In genomic region chr22:17375914-17376614, GRCh38 we compare ENCODE assay signal across 19 cellular contexts. TPM values are rescaled to one million over a fixed set of nuclear protein-coding genes. Genes with fewer than 3 reads are reported as not detected.
DNase-seq lines count a peak whose midpoint lies in the region; ATAC-seq, FAIRE-seq and TF ChIP-seq lines count a peak whose summit lies in the region.
"Had no signal": no experiment of that assay in that cellular context is flagged by ENCODE, and none has a peak within 500 bp of the region (broad histone marks: within the 10 kb centered on the region; RNA-seq: fewer than 3 reads in every experiment).

No MANE protein-coding gene starts in this region.

- H2AFZ ChIP-seq in DND-41 (ENCODE audit: low read depth, low read length): no peak overlapping the region
- H2AFZ ChIP-seq in K562 (ENCODE audit: low read depth, low read length): no peak overlapping the region
- no peak overlapping the region for H2AFZ ChIP-seq in neural progenitor cell (replicated peaks)

- TF ChIP-seq CTCF in DND-41 (IDR thresholded peaks at IDR 0.05; ENCODE audit: borderline replicate concordance, extremely low read depth, low read length, poor library complexity, severe bottlenecking) (no peak), K562 (IDR thresholded peaks at IDR 0.05 in 2 of 3, conservative IDR thresholded peaks at IDR 0.05 in 1 of 3; ENCODE audit: insufficient read depth in 2 of 3, low read depth in 1 of 3, low read length in 3 of 3) (no peak), neural progenitor cell (IDR thresholded peaks at IDR 0.05) (no peak), uterus (IDR thresholded peaks at IDR 0.05) (no peak), brain microvascular endothelial cell (IDR thresholded peaks at IDR 0.05; ENCODE audit: low read depth, low read length, missing control alignments) (no peak)

- no peaks in the 10 kb centered on the region for H3K9me1 ChIP-seq in K562 (ENCODE audit: control insufficient read depth, insufficient read depth, low read length)

- H3K9me3 Mint-ChIP-seq in neural progenitor cell: no peaks in the 10 kb centered on the region

- no peak for TF ChIP-seq RAD21 in K562 (CRISPR knock-in tag; conservative IDR thresholded peaks at IDR 0.05 in 1 of 2, IDR thresholded peaks at IDR 0.05 in 1 of 2)

- H3K36me3 Mint-ChIP-seq in neural progenitor cell: no peaks in the 10 kb centered on the region

- H3K9me3 ChIP-seq in DND-41 (ENCODE audit: insufficient read depth, low read length, severe bottlenecking) (no peaks in the 10 kb centered on the region), K562 (replicated peaks; ENCODE audit: control insufficient read depth, insufficient read depth, low read depth, low read length) (no peaks in the 10 kb centered on the region), neural progenitor cell (ENCODE audit: low read depth) (no peaks in the 10 kb centered on the region), uterus (no peaks in the 10 kb centered on the region)
- H3K9me3 ChIP-seq: Peyer's patch had no signal

- H4K20me1 ChIP-seq in DND-41 (ENCODE audit: insufficient read depth, low read length) (no peaks in the 10 kb centered on the region), K562 (replicated peaks; ENCODE audit: control insufficient read depth, insufficient read depth, low read length) (no peaks in the 10 kb centered on the region), neural progenitor cell (ENCODE audit: low read depth) (peaks cover 99% of the 10 kb centered on the region)

- no peak for TF ChIP-seq POLR2A in K562 (conservative IDR thresholded peaks at IDR 0.05)
- TF ChIP-seq POLR2A in uterus (IDR thresholded peaks at IDR 0.05): no peak

- POLR2A ChIA-PET in K562 (lab: Yijun Ruan, JAX): interaction anchor here (0.6 to 0.7 kb wide), 2 partner anchors 9 to 10 kb away, joined by 3 read pairs; no protein-coding TSS in a partner anchor

- 13% methylated on average over 11 of the region's 11 CpGs for WGBS in K562 (ENCODE audit: insufficient coverage, low coverage, missing lambda C conversion rate)

- peaks cover 78% of the 10 kb centered on the region for H3F3A ChIP-seq in neural progenitor cell (ENCODE audit: low read depth)

- peak overlapping the region; percentile 74 for H3K27ac Mint-ChIP-seq in neural progenitor cell

- CTCF ChIA-PET in K562 (lab: Yijun Ruan, JAX; ENCODE audit: low intra/inter-chr PET ratio): no interaction called here

- H3K36me3 ChIP-seq in DND-41 (ENCODE audit: insufficient read depth, low read length) (no peaks in the 10 kb centered on the region), K562 (ENCODE audit: control insufficient read depth, insufficient read depth, low read length) (no peaks in the 10 kb centered on the region), neural progenitor cell (no peaks in the 10 kb centered on the region), uterus (no peaks in the 10 kb centered on the region), brain microvascular endothelial cell (replicated peaks) (no peaks in the 10 kb centered on the region)
- H3K36me3 ChIP-seq: Peyer's patch had no signal

- H3K27ac ChIP-seq in DND-41 (ENCODE audit: low read length) (no peak overlapping the region), K562 (ENCODE audit: extremely low read depth, low read depth, low read length) (no peak overlapping the region), neural progenitor cell (peak overlapping the region; percentile 55), uterus (no peak overlapping the region), brain microvascular endothelial cell (no peak overlapping the region)
- H3K27ac ChIP-seq: Peyer's patch had no signal

- no peaks in the 10 kb centered on the region for H3K4me1 ChIP-seq in DND-41 (ENCODE audit: insufficient read depth, low read length)
- H3K4me1 ChIP-seq in K562 (replicated peaks in 1 of 2; ENCODE audit: control insufficient read depth in 2 of 2, insufficient read depth in 2 of 2, low read length in 2 of 2): no peaks in the 10 kb centered on the region
- peaks cover 73% of the 10 kb centered on the region for H3K4me1 ChIP-seq in neural progenitor cell
- no peaks in the 10 kb centered on the region for H3K4me1 ChIP-seq in uterus
- H3K4me1 ChIP-seq: Peyer's patch had no signal

- H3K4me2 ChIP-seq in DND-41 (ENCODE audit: insufficient read depth, low read length): no peak overlapping the region
- H3K4me2 ChIP-seq in K562 (ENCODE audit: insufficient read depth, low read length): no peak overlapping the region
- peak overlapping the region; percentile 40 for H3K4me2 ChIP-seq in neural progenitor cell

- H3K27me3 ChIP-seq in DND-41 (ENCODE audit: insufficient read depth, low read length, poor library complexity) (peaks cover 14% of the 10 kb centered on the region), K562 (ENCODE audit: control insufficient read depth in 2 of 2, insufficient read depth in 2 of 2, low read length in 2 of 2) (peaks cover 22 to 30% of the 10 kb centered on the region in 2 experiments; a peak in 4 of 5 replicates), neural progenitor cell (no peaks in the 10 kb centered on the region), uterus (peaks cover 0 to 25% of the 10 kb centered on the region in 2 donors), brain microvascular endothelial cell (replicated peaks) (peaks cover 14% of the 10 kb centered on the region)
- H3K27me3 ChIP-seq: Peyer's patch had no signal

- H3K4me3 ChIP-seq in DND-41 (ENCODE audit: low read depth in 1 of 2, low read length in 2 of 2) (no peak overlapping the region), K562 (no peak overlapping the region), neural progenitor cell (no peak overlapping the region), uterus (no peak overlapping the region), brain microvascular endothelial cell (ENCODE audit: low read depth, low read length) (no peak overlapping the region)
- H3K4me3 ChIP-seq: Peyer's patch had no signal

- FAIRE-seq in K562 (lab: Jason Lieb, UNC): no peak

- peak; percentile 12; the same call in 1 of the 3 replicates for ATAC-seq in DND-41 (ENCODE audit: insufficient read depth, low read depth)
- ATAC-seq in K562: peak; percentile 17; the same call in 1 of the 3 replicates
- peak; percentile 30 for ATAC-seq in left ventricle myocardium superior

- no peaks in the 10 kb centered on the region for H3K79me2 ChIP-seq in DND-41 (ENCODE audit: insufficient read depth, low read length)
- no peaks in the 10 kb centered on the region for H3K79me2 ChIP-seq in K562 (ENCODE audit: control insufficient read depth, insufficient read depth, low read length)
- H3K79me2 ChIP-seq in neural progenitor cell (ENCODE audit: low read depth): peaks cover 100% of the 10 kb centered on the region

- no peak for TF ChIP-seq EP300 in K562 (IDR thresholded peaks at IDR 0.05; ENCODE audit: low read length)

- peak overlapping the region; percentile 38 for H3K4me3 Mint-ChIP-seq in neural progenitor cell

- peaks cover 73% of the 10 kb centered on the region for H3K4me1 Mint-ChIP-seq in neural progenitor cell

- in situ Hi-C loops in K562 (cut with MboI): no loop called here
- in situ Hi-C loops in brain microvascular endothelial cell (cut with HindIII; ENCODE audit: low pct_ligation_motif_present, low sequenced_read_pairs): no loop called here

- H3K9ac ChIP-seq in DND-41 (ENCODE audit: low read depth, low read length) (no peak overlapping the region), K562 (ENCODE audit: insufficient read depth in 1 of 2, low read depth in 2 of 2, low read length in 2 of 2) (no peak overlapping the region), neural progenitor cell (no peak overlapping the region)

- DNase-seq in DND-41 (no peak), K562 (ENCODE audit: extremely low read depth in 1 of 4, low spot score in 3 of 4) (no peak), left ventricle myocardium superior (peak; percentile 28), neural progenitor cell (ENCODE audit: low spot score) (no peak), uterus (no peak), DMS 273 treated with DMSO at 0.1 percent for 48 hours (lab: John Stamatoyannopoulos, UW) (no peak), brain microvascular endothelial cell (no peak), GF-D8 (lab: John Stamatoyannopoulos, UW) (no peak)
- DNase-seq: C1 segment of cervical spinal cord, DMS153, Karpas-422, MM.1S, NCI-H1105, NCI-H1694 treated with DMSO at 0.1 percent for 48 hours, NCI-H2171, NCI-H510A, Peyer's patch, SIG-M5 had no signal

- H3K27me3 Mint-ChIP-seq in neural progenitor cell (ENCODE audit: insufficient read depth, low read depth): peaks cover 2% of the 10 kb centered on the region

- intact Hi-C loops in K562 (cut with micrococcal nuclease): no loop called here
- intact Hi-C loops in left ventricle myocardium superior (cut with micrococcal nuclease): no loop called here
- intact Hi-C loops in uterus (cut with DNase I; ENCODE audit: low total_unique reads): no loop called here

- no TSS peak for BruUV-seq in K562 (replicated peaks; lab: Mats Ljungman, UMichigan)

TF ChIP-seq in K562, 482 proteins besides CTCF, POLR2A, EP300 and RAD21 (continues in another document):
- no peak for TF ChIP-seq PYGO2 (tag; IDR thresholded peaks at IDR 0.05)

RNA-seq across cellular contexts. Expression of gene CECR2, which starts 6.8 kb away (rescaled TPM):
- 0.53 and 0.76 TPM in 2 replicates for total RNA-seq in K562 (2011; cell fraction: chromatin; rRNA removed; ENCODE audit: low replicate concordance)
- 0.26 and 0.67 TPM in 2 replicates for total RNA-seq in K562 (2011; cell fraction: nucleolus; rRNA removed)
- total RNA-seq in K562 (2011; cell fraction: nucleoplasm; rRNA removed): 0.51 and 0.69 TPM in 2 replicates
- total RNA-seq in K562 (2014; rRNA removed): 0.27 and 0.37 TPM in 2 replicates
- 0.25 and 0.26 TPM in 2 replicates for total RNA-seq in K562 (2014; rRNA removed; fragmentation: Illumina TruSeq; extraction: Trizol)
- 0.22 and 0.23 TPM in 2 replicates for total RNA-seq in K562 (2015; rRNA removed; fragmentation: Illumina TruSeq; extraction: Trizol)
- total RNA-seq in K562 (2021): 0.76 and 1.00 TPM in 2 replicates
- 0.04 and 0.36 TPM in 2 replicates for polyA plus RNA-seq in K562 (2011; rRNA removed)
- polyA plus RNA-seq in K562 (2011; cell fraction: cytosol; rRNA removed): 0.03 and 0.21 TPM in 2 replicates
- 0.04 and 0.50 TPM in 2 replicates for polyA plus RNA-seq in K562 (2011; cell fraction: nucleus; rRNA removed)
- polyA plus RNA-seq in K562 (2012): 0.26 and 0.35 TPM in 2 replicates
- 0.27 and 0.28 TPM in 2 replicates for polyA plus RNA-seq in K562 (2014; fragmentation: Illumina TruSeq; extraction: Trizol)
- polyA plus RNA-seq in K562 (2014; fragmentation: Nextera tagmentation; extraction: Ambion mirVana): under 1 TPM; 0.01 to 0.13 TPM
- polyA plus RNA-seq in K562 (2014; rRNA removed): 0.28 and 0.36 TPM in 2 replicates
- 0.06 and 0.35 TPM in 2 replicates for polyA minus RNA-seq in K562 (2011; rRNA and poly(A)+ RNA removed)
- polyA minus RNA-seq in K562 (2011; cell fraction: cytosol; rRNA and poly(A)+ RNA removed): 0.57 TPM in 1 of 2 replicates, not detected in the other
- polyA minus RNA-seq in K562 (2011; cell fraction: nucleus; rRNA and poly(A)+ RNA removed): 0.11 and 0.40 TPM in 2 replicates
- 7.1 TPM for total RNA-seq in left ventricle myocardium superior
- 67.8 and 72.8 TPM in 2 replicates for total RNA-seq in neural progenitor cell (ENCODE audit: low replicate concordance)
- 1 to 10 TPM in 3 of 4 donors, under 1 TPM in 1; under 0.01 to 6.3 (median 3.8) TPM for total RNA-seq in uterus
- total RNA-seq: A172 had no signal
